ENCODE assay signal across 3 cellular contexts in the genomic region with DNA sequence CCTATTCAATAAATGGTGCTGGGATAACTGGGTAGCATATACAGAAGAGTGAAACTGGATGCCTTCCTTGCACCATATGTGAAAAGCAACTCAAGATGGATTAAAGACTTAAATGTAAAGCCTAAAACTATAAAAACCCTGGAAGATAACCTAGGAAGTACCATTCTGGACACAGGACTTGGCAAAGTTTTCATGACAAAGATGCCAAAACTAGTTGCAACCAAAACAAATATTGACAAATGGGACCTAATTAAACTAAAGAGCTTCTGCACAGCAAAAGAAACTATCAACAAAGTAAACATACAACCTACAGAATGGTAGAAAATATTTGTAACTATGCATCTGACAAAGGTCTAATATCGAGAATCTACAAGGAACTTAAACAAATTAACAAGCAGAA.
"Had no signal": no experiment of that assay in that cellular context is flagged by ENCODE, and none has a peak within 500 bp of the region (broad histone marks: within the 10 kb centered on the region; RNA-seq: fewer than 3 reads in every experiment).

No MANE protein-coding gene starts in this region.

- H3K4me3 ChIP-seq: GM12878 had no signal

- ATAC-seq: GM12878 had no signal

- DNase-seq: GDM1, GF-D8 had no signal
